Comparison of ENCODE assay signal across 2 cellular contexts in the genomic region with DNA sequence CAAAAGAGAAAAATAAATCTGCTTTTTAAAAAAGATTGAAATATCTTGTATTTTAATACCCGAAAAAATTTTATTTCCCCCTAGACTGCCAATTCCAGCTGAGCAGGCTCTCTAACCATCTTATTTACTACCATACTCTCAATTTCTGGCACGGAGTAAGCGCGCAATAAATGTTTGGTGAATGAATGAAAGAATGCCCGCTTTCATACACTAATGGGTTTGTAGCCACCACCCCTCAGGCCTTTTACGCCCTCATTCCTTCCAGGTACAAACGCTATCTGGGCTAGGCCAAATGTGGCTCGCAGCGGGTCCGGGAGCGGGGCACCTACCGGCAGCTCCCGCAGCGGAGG.
TF ChIP-seq lines count a peak whose summit lies in the region.

No MANE protein-coding gene starts in this region.

TF ChIP-seq in SK-N-SH, 30 proteins besides CTCF, POLR2A, EP300 and RAD21 (continued from another document):
- no peak for TF ChIP-seq IRF3 (IDR thresholded peaks at IDR 0.05; ENCODE audit: low read depth, low read length)
- TF ChIP-seq, protein P1, sequence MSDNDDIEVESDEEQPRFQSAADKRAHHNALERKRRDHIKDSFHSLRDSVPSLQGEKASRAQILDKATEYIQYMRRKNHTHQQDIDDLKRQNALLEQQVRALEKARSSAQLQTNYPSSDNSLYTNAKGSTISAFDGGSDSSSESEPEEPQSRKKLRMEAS (IDR thresholded peaks at IDR 0.05; ENCODE audit: low read depth), result no peak
- TF ChIP-seq FOXJ3 (CRISPR knock-in tag; IDR thresholded peaks at IDR 0.05), result no peak
- TF ChIP-seq EZH2phosphoT487 (IDR thresholded peaks at IDR 0.05; ENCODE audit: borderline replicate concordance, low read depth), result no peak
- TF ChIP-seq SMC3 (IDR thresholded peaks at IDR 0.05; ENCODE audit: low read depth, low read length), result no peak
- TF ChIP-seq TEAD4 (IDR thresholded peaks at IDR 0.05; ENCODE audit: borderline replicate concordance, insufficient read depth), result no peak
- TF ChIP-seq YY1 (IDR thresholded peaks at IDR 0.05; ENCODE audit: low read depth), result no peak
- no peak for TF ChIP-seq MXI1 (IDR thresholded peaks at IDR 0.05; ENCODE audit: low read depth, low read length)

TF ChIP-seq in SK-N-SH treated with all-trans-retinoic acid at 6 μM for 48 hours, 23 proteins besides CTCF, POLR2A, EP300 and RAD21 (continued from another document):
- no peak for TF ChIP-seq OSR1 (CRISPR knock-in tag; IDR thresholded peaks at IDR 0.05)
- no peak for TF ChIP-seq TCF4 (CRISPR knock-in tag; IDR thresholded peaks at IDR 0.05; ENCODE audit: borderline replicate concordance)
- TF ChIP-seq ZNF8 (CRISPR knock-in tag; IDR thresholded peaks at IDR 0.05), result no peak
- TF ChIP-seq, protein P2, sequence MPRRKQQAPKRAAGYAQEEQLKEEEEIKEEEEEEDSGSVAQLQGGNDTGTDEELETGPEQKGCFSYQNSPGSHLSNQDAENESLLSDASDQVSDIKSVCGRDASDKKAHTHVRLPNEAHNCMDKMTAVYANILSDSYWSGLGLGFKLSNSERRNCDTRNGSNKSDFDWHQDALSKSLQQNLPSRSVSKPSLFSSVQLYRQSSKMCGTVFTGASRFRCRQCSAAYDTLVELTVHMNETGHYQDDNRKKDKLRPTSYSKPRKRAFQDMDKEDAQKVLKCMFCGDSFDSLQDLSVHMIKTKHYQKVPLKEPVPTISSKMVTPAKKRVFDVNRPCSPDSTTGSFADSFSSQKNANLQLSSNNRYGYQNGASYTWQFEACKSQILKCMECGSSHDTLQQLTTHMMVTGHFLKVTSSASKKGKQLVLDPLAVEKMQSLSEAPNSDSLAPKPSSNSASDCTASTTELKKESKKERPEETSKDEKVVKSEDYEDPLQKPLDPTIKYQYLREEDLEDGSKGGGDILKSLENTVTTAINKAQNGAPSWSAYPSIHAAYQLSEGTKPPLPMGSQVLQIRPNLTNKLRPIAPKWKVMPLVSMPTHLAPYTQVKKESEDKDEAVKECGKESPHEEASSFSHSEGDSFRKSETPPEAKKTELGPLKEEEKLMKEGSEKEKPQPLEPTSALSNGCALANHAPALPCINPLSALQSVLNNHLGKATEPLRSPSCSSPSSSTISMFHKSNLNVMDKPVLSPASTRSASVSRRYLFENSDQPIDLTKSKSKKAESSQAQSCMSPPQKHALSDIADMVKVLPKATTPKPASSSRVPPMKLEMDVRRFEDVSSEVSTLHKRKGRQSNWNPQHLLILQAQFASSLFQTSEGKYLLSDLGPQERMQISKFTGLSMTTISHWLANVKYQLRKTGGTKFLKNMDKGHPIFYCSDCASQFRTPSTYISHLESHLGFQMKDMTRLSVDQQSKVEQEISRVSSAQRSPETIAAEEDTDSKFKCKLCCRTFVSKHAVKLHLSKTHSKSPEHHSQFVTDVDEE (CRISPR knock-in tag; IDR thresholded peaks at IDR 0.05), result no peak
- no peak for TF ChIP-seq PATZ1 (CRISPR knock-in tag; IDR thresholded peaks at IDR 0.05; ENCODE audit: borderline replicate concordance)
- no peak for TF ChIP-seq POU6F1 (CRISPR knock-in tag; IDR thresholded peaks at IDR 0.05; ENCODE audit: borderline replicate concordance, low read depth)
- TF ChIP-seq ZC3H10 (CRISPR knock-in tag; IDR thresholded peaks at IDR 0.05), result no peak
- no peak for TF ChIP-seq ZNF70 (CRISPR knock-in tag; IDR thresholded peaks at IDR 0.05)
- no peak for TF ChIP-seq ISL1 (CRISPR knock-in tag; IDR thresholded peaks at IDR 0.05)
